ENCODE assay signal across 8 cellular contexts in the genomic region with DNA sequence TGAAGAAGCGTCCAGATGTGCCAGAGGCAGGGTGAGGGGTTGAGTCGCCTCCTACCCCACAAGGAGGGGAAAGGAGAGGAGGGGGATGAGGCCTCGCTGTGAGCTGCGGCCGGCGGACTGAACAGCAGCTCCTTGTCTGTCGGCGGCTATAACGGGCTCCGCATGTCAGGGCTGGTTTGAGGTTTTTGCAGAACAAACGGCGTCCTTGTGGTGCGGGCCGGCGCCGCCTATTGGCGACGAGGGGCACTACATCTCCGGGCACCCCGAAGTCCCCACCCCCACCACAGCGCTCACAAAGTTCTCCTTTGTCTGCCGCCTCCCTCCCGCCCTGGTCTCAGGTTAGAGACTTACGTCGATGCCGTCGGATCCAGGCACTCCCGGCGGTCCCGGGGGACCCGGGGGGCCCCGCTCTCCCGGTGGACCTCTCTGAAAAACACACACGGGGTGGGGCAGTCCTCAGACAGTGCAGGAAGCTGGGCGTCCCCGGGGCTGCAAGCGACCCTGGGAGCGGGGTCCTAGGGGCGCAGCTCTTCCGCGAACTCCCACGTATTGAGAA. TPM values are rescaled to one million over a fixed set of nuclear protein-coding genes. Genes with fewer than 3 reads are reported as not detected.
DNase-seq lines count a peak whose midpoint lies in the region; ATAC-seq and TF ChIP-seq lines count a peak whose summit lies in the region.

No MANE protein-coding gene starts in this region.

- H3K9me3 ChIP-seq in lung (ENCODE audit: control insufficient read depth in 2 of 2, insufficient read depth in 1 of 2, low read length in 1 of 2): no peaks in the 10 kb centered on the region

- ATAC-seq in HG03045 (IDR thresholded peaks at IDR 0.05; ENCODE audit: unreplicated experiment) (peak; percentile 45), lung (ENCODE audit: insufficient read depth, low FRiP score) (peak; percentile 90), HG03378 (IDR thresholded peaks at IDR 0.05; ENCODE audit: unreplicated experiment) (no peak)

- no peaks in the 10 kb centered on the region for H3K36me3 ChIP-seq in lung (ENCODE audit: control insufficient read depth in 2 of 2, insufficient read depth in 2 of 2, low read length in 2 of 2)

- H3K27me3 ChIP-seq in lung (ENCODE audit: control insufficient read depth, insufficient read depth): no peaks in the 10 kb centered on the region

- H3K27ac ChIP-seq in lung (ENCODE audit: low read depth in 1 of 2, low read length in 1 of 2): no peak overlapping the region

- TF ChIP-seq CTCF in GM10266 (IDR thresholded peaks at IDR 0.05; ENCODE audit: control insufficient read depth, insufficient read depth, low read depth, missing control alignments) (peak; percentile 93), lung (IDR thresholded peaks at IDR 0.05; ENCODE audit: control extremely low read depth, extremely low read depth) (peak; percentile 72)

- no peak overlapping the region for H3K4me3 ChIP-seq in lung

- DNase-seq in GM10266 (ENCODE audit: extremely low spot score) (peak; percentile 90), NCI-H69 (lab: John Stamatoyannopoulos, UW) (peak; percentile 84), lung (ENCODE audit: low spot score) (peak; percentile 79)
- peak; percentile 63 to 67 for DNase-seq in activated CD8-positive, alpha-beta memory T cell treated with anti-CD3 and anti-CD28 coated beads for 1 hour (ENCODE audit: extremely low read depth in 1 of 2, low read depth in 1 of 2)
- DNase-seq in effector CD4-positive, alpha-beta T cell: peak; percentile 72
- DNase-seq in stimulated activated CD4-positive, alpha-beta T cell treated with anti-CD3 and anti-CD28 coated beads, Interleukin-4, amount 100 ng/mL, for 4 hours: peak; percentile 79 to 80

- WGBS in lung, 2 donors: 2 to 3% methylated on average over 42 of the region's 42 CpGs

- peaks cover 0 to 4% of the 10 kb centered on the region in 2 donors for H3K4me1 ChIP-seq in lung (ENCODE audit: control insufficient read depth in 2 of 2, insufficient read depth in 2 of 2, low read length in 2 of 2)

RNA-seq across cellular contexts. Expression of gene COL9A2, which starts 1.8 kb away (rescaled TPM):
- total RNA-seq in lung: 10 to 100 TPM in 1 of 2 donors, 1 to 10 TPM in 1; 6.6 to 16.0 TPM
- 10 to 100 TPM in 1 of 2 donors, 1 to 10 TPM in 1; 3.7 to 12.1 TPM for polyA plus RNA-seq in lung

RNA-seq across cellular contexts. Expression of gene ZMPSTE24, which starts 57.3 kb away (rescaled TPM):
- total RNA-seq in lung: 10 to 100 TPM; 40.3 to 41.8 TPM
- polyA plus RNA-seq in lung: 10 to 100 TPM; 17.2 to 30.4 TPM

RNA-seq across cellular contexts. Expression of gene SMAP2, which starts 58.2 kb away (rescaled TPM):
- total RNA-seq in lung: 10 to 100 TPM; 31.0 to 71.6 TPM
- polyA plus RNA-seq in lung: 100 to 1,000 TPM in 1 of 2 donors, 10 to 100 TPM in 1; 24.5 to 201 TPM
